In genomic region chr12:30517320-30517719, GRCh38 we compare ENCODE assay signal across 28 cellular contexts.
"Had no signal": no experiment of that assay in that cellular context is flagged by ENCODE, and none has a peak within 500 bp of the region (broad histone marks: within the 10 kb centered on the region; RNA-seq: fewer than 3 reads in every experiment).

No MANE protein-coding gene starts in this region.

- H3K9me3 ChIP-seq: Peyer's patch had no signal

- H3K27me3 ChIP-seq: cardiac muscle cell, Peyer's patch had no signal

- H3K36me3 ChIP-seq: cardiac muscle cell, Peyer's patch, WERI-Rb-1 had no signal

- H3K4me1 ChIP-seq: Peyer's patch had no signal

- H3K4me3 ChIP-seq: cardiac muscle cell, Peyer's patch had no signal

- DNase-seq: activated CD4-positive, alpha-beta T cell treated with anti-CD3 and anti-CD28 coated beads, Interleukin-2, amount 10 ng/mL, durations not matched to agents 24 days and 14 days; activated CD4-positive, alpha-beta T cell treated with anti-CD3 and anti-CD28 coated beads, Interleukin-2, amount 50 U/mL, for 4 hours; activated CD8-positive, alpha-beta T cell treated with anti-CD3 and anti-CD28 coated beads for 36 hours; activated effector memory CD4-positive, alpha-beta T cell treated with anti-CD3 and anti-CD28 coated beads, Interleukin-2, amount 50 U/mL, for 16 hours; activated naive CD4-positive, alpha-beta T cell; activated naive CD4-positive, alpha-beta T cell treated with anti-CD3 and anti-CD28 coated beads, Interleukin-2, amount 50 U/mL, for 16 hours; activated naive CD8-positive, alpha-beta T cell treated with anti-CD3 and anti-CD28 coated beads for 36 hours; activated T-cell treated with anti-CD3 and anti-CD28 coated beads, Interleukin-2, amount 50 U/mL, for 1 hour; activated T-cell treated with anti-CD3 and anti-CD28 coated beads, Interleukin-2, amount 50 U/mL, for 72 hours; amniotic stem cell; aorta; cerebellar nuclear complex; MM.1S; MV-4-11; NCI-H1092; NCI-H1436 treated with DMSO at 0.1 percent for 48 hours; NCI-H1694 treated with DMSO at 0.1 percent for 48 hours; NCI-H2029; NCI-H345; NCI-H524 treated with DMSO at 0.1 percent for 48 hours; PC-3; Peyer's patch; RPMI8226; T1000; WERI-Rb-1 had no signal

- H3K27ac ChIP-seq: cardiac muscle cell, KMS-11, Peyer's patch, WERI-Rb-1 had no signal

- ATAC-seq: activated CD8-positive, alpha-beta T cell treated with anti-CD3 and anti-CD28 coated beads for 36 hours; activated T-cell treated with anti-CD3 and anti-CD28 coated beads, Interleukin-2, amount 50 U/mL, for 72 hours; activated T-helper 17 cell treated with anti-CD3 and anti-CD28 coated beads, Interleukin-2, amount 50 U/mL, for 72 hours; PC-3 had no signal
